Comparison of ENCODE assay signal across 7 cellular contexts in genomic region chr19:1208830-1209229, GRCh38. TPM values are rescaled to one million over a fixed set of nuclear protein-coding genes. Genes with fewer than 3 reads are reported as not detected.
DNase-seq lines count a peak whose midpoint lies in the region; TF ChIP-seq lines count a peak whose summit lies in the region.
"Not testable (repeated sequence)": the region's sequence is repeated elsewhere in the genome, so short reads cannot be mapped to it uniquely, and the experiment has no call there.
"Had no signal": no experiment of that assay in that cellular context is flagged by ENCODE, and none has a peak within 500 bp of the region (broad histone marks: within the 10 kb centered on the region; RNA-seq: fewer than 3 reads in every experiment).

No MANE protein-coding gene starts in this region.

- H3K4me3 ChIP-seq in H7 (ENCODE audit: insufficient read depth, low read depth, low read length) = not testable (repeated sequence)
- peak overlapping the region; percentile 3 to 92 for H3K4me3 ChIP-seq in neutrophil (ENCODE audit: low read depth in 1 of 2, low read length in 1 of 2)

- peaks cover 59 to 62% of the 10 kb centered on the region in 2 experiments for H3K4me1 ChIP-seq in neutrophil (ENCODE audit: control insufficient read depth in 1 of 2, insufficient read depth in 1 of 2, low read depth in 1 of 2, low read length in 1 of 2)

- not testable (repeated sequence) for TF ChIP-seq CTCF in VCaP (conservative IDR thresholded peaks at IDR 0.05); brain (conservative IDR thresholded peaks at IDR 0.05); glutamatergic neuron (IDR thresholded peaks at IDR 0.05; ENCODE audit: partially characterized antibody, unreplicated experiment); neutrophil (IDR thresholded peaks at IDR 0.05)

- H3K4me1 Mint-ChIP-seq in brain (peaks cover 48% of the 10 kb centered on the region), glutamatergic neuron (ENCODE audit: low read depth, unreplicated experiment) (peaks cover 16% of the 10 kb centered on the region)

- not testable (repeated sequence) for H3K36me3 ChIP-seq in H7 (replicated peaks; ENCODE audit: control insufficient read depth, insufficient read depth, low read length); neutrophil

- peak overlapping the region; percentile 85 for H3K27ac ChIP-seq in VCaP
- H3K27ac ChIP-seq in neutrophil = not testable (repeated sequence)

- DNase-seq in H7 (peak; percentile 19), ureter (ENCODE audit: low spot score) (peak; percentile 63)
- not testable (repeated sequence) for DNase-seq in glutamatergic neuron

- H3K27me3 Mint-ChIP-seq in brain = not testable (repeated sequence)
- peaks cover 14% of the 10 kb centered on the region for H3K27me3 Mint-ChIP-seq in glutamatergic neuron (ENCODE audit: unreplicated experiment)

- H3K4me3 Mint-ChIP-seq in brain (peak overlapping the region in 4 of 5 experiments; percentile 22 to 95 (median 32)), glutamatergic neuron (ENCODE audit: unreplicated experiment) (peak overlapping the region; percentile 15)

- not testable (repeated sequence) for H3K27ac Mint-ChIP-seq in brain; glutamatergic neuron (ENCODE audit: unreplicated experiment)

- H3K9me3 ChIP-seq in neutrophil = not testable (repeated sequence)

- H3K36me3 Mint-ChIP-seq in brain = peaks cover 36% of the 10 kb centered on the region
- H3K36me3 Mint-ChIP-seq in glutamatergic neuron (ENCODE audit: unreplicated experiment) = not testable (repeated sequence)

- not testable (repeated sequence) for H3K9me3 Mint-ChIP-seq in brain
- peaks cover 17% of the 10 kb centered on the region for H3K9me3 Mint-ChIP-seq in glutamatergic neuron (ENCODE audit: unreplicated experiment)

- not testable (repeated sequence) for H3K27me3 ChIP-seq in H7 (ENCODE audit: control insufficient read depth, insufficient read depth, low read length); neutrophil

RNA-seq across cellular contexts. Expression of gene STK11, which starts 3.3 kb away (rescaled TPM):
- total RNA-seq in H7 (2014; rRNA removed; shearing (Covaris generic)) = 96.3 and 99.0 TPM in 2 replicates
- 72.6 TPM for polyA plus RNA-seq in brain (ENCODE audit: insufficient read depth, low read depth, low replicate concordance)
- 48.2 TPM for total RNA-seq in glutamatergic neuron (ENCODE audit: unreplicated experiment)
- 51.2 TPM for total RNA-seq in ureter

RNA-seq across cellular contexts. Expression of gene CBARP, which starts 29.0 kb away (rescaled TPM):
- 6.7 and 9.8 TPM in 2 replicates for total RNA-seq in H7 (2014; rRNA removed; shearing (Covaris generic))
- polyA plus RNA-seq in brain (ENCODE audit: insufficient read depth, low read depth, low replicate concordance) = 11.2 TPM
- total RNA-seq in glutamatergic neuron (ENCODE audit: unreplicated experiment) (74.7 TPM), ureter (0.73 TPM)
- total RNA-seq: mononuclear cell had no signal

RNA-seq across cellular contexts. Expression of gene ATP5F1D, which starts 32.7 kb away (rescaled TPM):
- total RNA-seq in H7 (2014; rRNA removed; shearing (Covaris generic)) = 44.7 and 53.1 TPM in 2 replicates
- 365 TPM for polyA plus RNA-seq in brain (ENCODE audit: insufficient read depth, low read depth, low replicate concordance)
- total RNA-seq in glutamatergic neuron (ENCODE audit: unreplicated experiment) = 129 TPM
- total RNA-seq in ureter = 144 TPM

RNA-seq across cellular contexts. Expression of gene SBNO2, which starts 34.8 kb away (rescaled TPM):
- total RNA-seq in H7 (2014; rRNA removed; shearing (Covaris generic)) = 31.4 and 41.3 TPM in 2 replicates
- polyA plus RNA-seq in brain (ENCODE audit: insufficient read depth, low read depth, low replicate concordance) = 26.9 TPM
- total RNA-seq in glutamatergic neuron (ENCODE audit: unreplicated experiment) (65.5 TPM), ureter (122 TPM)

RNA-seq across cellular contexts. Expression of gene MIDN, which starts 39.6 kb away (rescaled TPM):
- 35.1 and 50.3 TPM in 2 replicates for total RNA-seq in H7 (2014; rRNA removed; shearing (Covaris generic))
- polyA plus RNA-seq in brain (ENCODE audit: insufficient read depth, low read depth, low replicate concordance) = 79.7 TPM
- total RNA-seq in glutamatergic neuron (ENCODE audit: unreplicated experiment) (325 TPM), ureter (121 TPM)
